8 cellular contexts compared by ENCODE assay signal in genomic region chr3:185353823-185354614, GRCh38.
DNase-seq lines count a peak whose midpoint lies in the region; ATAC-seq lines count a peak whose summit lies in the region.

No MANE protein-coding gene starts in this region.

- in situ Hi-C loops in ACHN (cut with HindIII; ENCODE audit: low pct_ligation_motif_present, low pct_unique_long_range_greater_than_20kb, low sequenced_read_pairs) = no loop called here

- ATAC-seq in GM18858 (IDR thresholded peaks at IDR 0.05; ENCODE audit: unreplicated experiment) = peak; percentile 97
- peak; percentile 93 for ATAC-seq in HG03025 (IDR thresholded peaks at IDR 0.05; ENCODE audit: low FRiP score, unreplicated experiment)

- DNase-seq in ACHN (peak; percentile 72), NCI-H187 treated with DMSO at 0.1 percent for 48 hours (lab: John Stamatoyannopoulos, UW) (peak; percentile 24), T-helper 1 cell (peak in 4 of 5 donors; percentile 16 to 78 (median 44)), astrocyte of the hippocampus (ENCODE audit: low read depth, low spot score) (peak; percentile 47), iris pigment epithelial cell (ENCODE audit: low read depth) (peak; percentile 42)
- peak; percentile 66 to 73 for DNase-seq in stimulated activated CD4-positive, alpha-beta T cell treated with anti-CD3 and anti-CD28 coated beads, Interleukin-2, amount 100 ng/mL, for 48 hours

Comparison
In these comparisons a context has a peak if more than half of its experiments do, and no peak if none do; other contexts are left out.
1. Peak in every context shown above with its lines: DNase-seq and ATAC-seq.